In genomic region chr13:101398191-101398590, GRCh38 we compare ENCODE assay signal across 1 cellular context.
TF ChIP-seq lines count a peak whose summit lies in the region.

No MANE protein-coding gene starts in this region.

TF ChIP-seq in SK-N-SH treated with all-trans-retinoic acid at 6 μM for 48 hours, 23 proteins besides CTCF, POLR2A, EP300 and RAD21 (continued from another document):
- TF ChIP-seq TOX (CRISPR knock-in tag; IDR thresholded peaks at IDR 0.05; ENCODE audit: borderline replicate concordance) = no peak
- TF ChIP-seq ZFP3 (CRISPR knock-in tag; IDR thresholded peaks at IDR 0.05) = no peak
- TF ChIP-seq ZNF70 (CRISPR knock-in tag; IDR thresholded peaks at IDR 0.05) = no peak
- TF ChIP-seq CSRNP3 (CRISPR knock-in tag; IDR thresholded peaks at IDR 0.05) = no peak
- no peak for TF ChIP-seq ZNF8 (CRISPR knock-in tag; IDR thresholded peaks at IDR 0.05)
